Comparison of ENCODE assay signal across 14 cellular contexts in the genomic region with DNA sequence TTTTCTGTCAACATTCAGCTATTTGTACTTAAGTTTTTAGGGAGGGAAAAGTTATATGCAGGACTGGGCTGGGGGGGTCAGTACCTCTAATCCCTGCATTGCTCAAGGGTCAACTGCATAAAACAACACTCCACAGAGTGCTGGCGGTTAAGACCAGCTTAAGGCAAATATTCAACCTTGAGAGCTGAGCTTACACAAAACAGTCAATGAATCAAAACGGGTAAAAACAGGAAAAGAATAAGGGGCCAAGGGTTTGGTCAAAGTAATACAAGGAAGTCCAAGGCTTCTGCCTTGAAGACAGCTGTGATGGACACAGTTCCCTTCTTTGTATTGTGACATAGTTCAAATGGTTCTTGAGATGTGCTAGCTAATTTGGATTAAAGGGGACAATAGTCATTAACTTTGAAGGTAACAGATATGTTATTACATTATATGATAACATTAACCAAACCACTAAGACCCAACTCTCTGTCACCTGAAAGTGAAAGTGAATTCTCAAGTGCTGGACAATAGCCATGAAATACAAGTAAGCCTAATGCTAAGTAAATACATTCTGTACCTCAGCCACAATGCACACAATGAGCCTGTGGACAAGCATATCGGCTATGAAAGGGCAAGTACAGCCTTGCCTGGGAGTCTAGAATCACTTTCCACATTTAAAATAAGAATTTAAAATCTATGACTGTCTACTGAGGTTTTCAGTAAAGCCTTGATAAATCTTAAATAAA.
A peak's percentile ranks its signal among the peaks of the same experiment; 100 is the strongest.
DNase-seq lines count a peak whose midpoint lies in the region; ATAC-seq and TF ChIP-seq lines count a peak whose summit lies in the region.
"Had no signal": no experiment of that assay in that cellular context is flagged by ENCODE, and none has a peak within 500 bp of the region (broad histone marks: within the 10 kb centered on the region; RNA-seq: fewer than 3 reads in every experiment).

No MANE protein-coding gene starts in this region.

- in situ Hi-C loops in ACHN (cut with HindIII; ENCODE audit: low pct_ligation_motif_present, low pct_unique_long_range_greater_than_20kb, low sequenced_read_pairs) = no loop called here

- H3K27ac ChIP-seq in RWPE1 = peak overlapping the region; percentile 68
- H3K27ac ChIP-seq: skin epidermis had no signal

- DNase-seq in ACHN = peak; percentile 54
- DNase-seq in RWPE1 (ENCODE audit: low spot score) = peak; percentile 42
- peak; percentile 18 for DNase-seq in iris pigment epithelial cell (ENCODE audit: low read depth)
- no peak for DNase-seq in MV-4-11 (lab: John Stamatoyannopoulos, UW)
- no peak for DNase-seq in ecto neural progenitor cell (ENCODE audit: low spot score)
- DNase-seq: activated B cell treated with CpG ODN at 0.5 μM for 24 hours, head of caudate nucleus, HFFc6, NCI-H1930 had no signal

- ATAC-seq in HG03432 (IDR thresholded peaks at IDR 0.05; ENCODE audit: unreplicated experiment) (peak; percentile 54), HG03439 (IDR thresholded peaks at IDR 0.05; ENCODE audit: unreplicated experiment) (no peak), GM21381 (IDR thresholded peaks at IDR 0.05; ENCODE audit: unreplicated experiment) (no peak)
- ATAC-seq: activated T-helper 17 cell treated with anti-CD3 and anti-CD28 coated beads, Interleukin-2, amount 50 U/mL, for 72 hours had no signal

- POLR2A ChIA-PET in RWPE1 (lab: Yijun Ruan, JAX; ENCODE audit: low non-redundant PET) = no interaction called here

- CTCF ChIA-PET in RWPE1 (lab: Yijun Ruan, JAX) = no interaction called here

- no peak for TF ChIP-seq CTCF in RWPE1 (conservative IDR thresholded peaks at IDR 0.05; ENCODE audit: low read depth)

Comparison
In these comparisons a context has a peak if more than half of its experiments do, and no peak if none do; other contexts are left out.
1. DNase-seq: peak in ACHN (single experiment), RWPE1 (single experiment) and iris pigment epithelial cell (single experiment); none in MV-4-11 (single experiment) and ecto neural progenitor cell (single experiment).